In genomic region chr16:75916431-75916830, GRCh38 we compare ENCODE assay signal across 6 cellular contexts.
"Had no signal": no experiment of that assay in that cellular context is flagged by ENCODE, and none has a peak within 500 bp of the region (broad histone marks: within the 10 kb centered on the region; RNA-seq: fewer than 3 reads in every experiment).

No MANE protein-coding gene starts in this region.

- H3K4me2 ChIP-seq: GM23338 had no signal

- H3K4me1 Mint-ChIP-seq: IgD-negative memory B cell had no signal

- H3K27ac ChIP-seq: HL-60 had no signal

- H3K4me3 ChIP-seq: GM23338 had no signal

- H3K4me3 Mint-ChIP-seq: GM23338, H9, IgD-negative memory B cell had no signal

- H3K27ac Mint-ChIP-seq: GM23338, H9, IgD-negative memory B cell had no signal

- DNase-seq: H9, HCEC 1CT had no signal

- ATAC-seq: GM23338, HepG2 had no signal

- H3K9me3 Mint-ChIP-seq: H9 had no signal
